8 cellular contexts compared by ENCODE assay signal in genomic region chr1:148037850-148038461, GRCh38.
DNase-seq lines count a peak whose midpoint lies in the region; ATAC-seq, FAIRE-seq and TF ChIP-seq lines count a peak whose summit lies in the region.
"Not testable (repeated sequence)": the region's sequence is repeated elsewhere in the genome, so short reads cannot be mapped to it uniquely, and the experiment has no call there.

No MANE protein-coding gene starts in this region.

- not testable (repeated sequence) for H3K4me1 Mint-ChIP-seq in activated CD4-positive, alpha-beta T cell treated with anti-CD3 and anti-CD28 coated beads, Interleukin-2, amount 10 ng/mL, durations not matched to agents 7 days and 5 days

- POLR2A ChIA-PET in activated CD4-positive, alpha-beta T cell treated with anti-CD3 and anti-CD28 coated beads, Interleukin-2, amount 10 ng/mL, durations not matched to agents 7 days and 5 days (lab: Charles Lee) = interaction anchor here (0.6 to 1.0 kb wide), 3 partner anchors 226 to 763 kb away, joined by 3 to 6 read pairs (median 3); no protein-coding TSS in a partner anchor

- H3K36me3 Mint-ChIP-seq in activated CD4-positive, alpha-beta T cell treated with anti-CD3 and anti-CD28 coated beads, Interleukin-2, amount 10 ng/mL, durations not matched to agents 7 days and 5 days (ENCODE audit: low read depth) = not testable (repeated sequence)

- peak; percentile 5 for ATAC-seq in GM18873 (IDR thresholded peaks at IDR 0.05; ENCODE audit: low FRiP score, unreplicated experiment)
- peak; percentile 11 for ATAC-seq in HG02571 (IDR thresholded peaks at IDR 0.05; ENCODE audit: unreplicated experiment)
- peak; percentile 3 for ATAC-seq in HG03571 (IDR thresholded peaks at IDR 0.05; ENCODE audit: unreplicated experiment)
- peak in 1 of 2 donors; percentile 13 for ATAC-seq in right cardiac atrium
- peak; percentile 22 to 38 (median 26) for ATAC-seq in pancreas
- ATAC-seq in aorta (ENCODE audit: low FRiP score) = peak; percentile 33

- H3K4me3 ChIP-seq in cardiac fibroblast (replicated peaks in 1 of 2; ENCODE audit: low read depth in 2 of 2, low read length in 2 of 2) (peak overlapping the region; percentile 37 to 43), right cardiac atrium (ENCODE audit: low read length) (peak overlapping the region; percentile 64), pancreas (peak overlapping the region in 2 of 4 donors; percentile 34 to 36), aorta (ENCODE audit: low read length in 2 of 2) (peak overlapping the region; percentile 36 to 56)

- not testable (repeated sequence) for H3K9me3 ChIP-seq in right cardiac atrium (ENCODE audit: control insufficient read depth, low read length); pancreas; aorta (ENCODE audit: control insufficient read depth, low read length)

- H3K4me3 Mint-ChIP-seq in activated CD4-positive, alpha-beta T cell treated with anti-CD3 and anti-CD28 coated beads, Interleukin-2, amount 10 ng/mL, durations not matched to agents 7 days and 5 days = peak overlapping the region; percentile 73

- DNase-seq in activated CD4-positive, alpha-beta T cell treated with anti-CD3 and anti-CD28 coated beads, Interleukin-2, amount 10 ng/mL, durations not matched to agents 7 days and 5 days; cardiac fibroblast (ENCODE audit: low read depth in 2 of 2); right cardiac atrium; pancreas; aorta: not testable (repeated sequence)

- WGBS in right cardiac atrium = 22% methylated on average over 5 of the region's 21 CpGs
- WGBS in pancreas, 2 donors = 6 to 7% methylated on average over 4 to 5 of the region's 21 CpGs
- 11 to 18% methylated on average over 5 to 6 of the region's 21 CpGs for WGBS in aorta, 2 donors

- CTCF ChIA-PET in activated CD4-positive, alpha-beta T cell treated with anti-CD3 and anti-CD28 coated beads, Interleukin-2, amount 10 ng/mL, durations not matched to agents 7 days and 5 days (lab: Charles Lee) = not testable (repeated sequence)

- not testable (repeated sequence) for H3K4me1 ChIP-seq in right cardiac atrium (ENCODE audit: control insufficient read depth, insufficient read depth, low read length); pancreas; aorta (ENCODE audit: control insufficient read depth in 1 of 2, insufficient read depth in 2 of 2, low read length in 2 of 2)

- not testable (repeated sequence) for H3K36me3 ChIP-seq in pancreas; aorta (ENCODE audit: control insufficient read depth in 1 of 2, insufficient read depth in 2 of 2, low read length in 1 of 2)

- FAIRE-seq in pancreas (lab: Jason Lieb, UNC) = not testable (repeated sequence)

- not testable (repeated sequence) for TF ChIP-seq CTCF in cardiac fibroblast (IDR thresholded peaks at IDR 0.05; ENCODE audit: low read depth, low read length); pancreas (IDR thresholded peaks at IDR 0.05)

- not testable (repeated sequence) for H3K27me3 Mint-ChIP-seq in activated CD4-positive, alpha-beta T cell treated with anti-CD3 and anti-CD28 coated beads, Interleukin-2, amount 10 ng/mL, durations not matched to agents 7 days and 5 days

- not testable (repeated sequence) for H3K27ac ChIP-seq in right cardiac atrium (ENCODE audit: low read length); aorta (ENCODE audit: low read depth in 1 of 2, low read length in 2 of 2)
- peak overlapping the region in 1 of 4 donors; percentile 71 for H3K27ac ChIP-seq in pancreas

- intact Hi-C loops in right cardiac atrium (cut with DNase I); pancreas (cut with DNase I); aorta (cut with DNase I): not testable (repeated sequence)

- H3K9me3 Mint-ChIP-seq in activated CD4-positive, alpha-beta T cell treated with anti-CD3 and anti-CD28 coated beads, Interleukin-2, amount 10 ng/mL, durations not matched to agents 7 days and 5 days = not testable (repeated sequence)

- H3K27me3 ChIP-seq in right cardiac atrium (ENCODE audit: control insufficient read depth, insufficient read depth); pancreas; aorta (ENCODE audit: control insufficient read depth in 1 of 2, insufficient read depth in 2 of 2, low read length in 1 of 2): not testable (repeated sequence)

- peak overlapping the region; percentile 99 for H3K27ac Mint-ChIP-seq in activated CD4-positive, alpha-beta T cell treated with anti-CD3 and anti-CD28 coated beads, Interleukin-2, amount 10 ng/mL, durations not matched to agents 7 days and 5 days
